8 cellular contexts compared by ENCODE assay signal in the genomic region with DNA sequence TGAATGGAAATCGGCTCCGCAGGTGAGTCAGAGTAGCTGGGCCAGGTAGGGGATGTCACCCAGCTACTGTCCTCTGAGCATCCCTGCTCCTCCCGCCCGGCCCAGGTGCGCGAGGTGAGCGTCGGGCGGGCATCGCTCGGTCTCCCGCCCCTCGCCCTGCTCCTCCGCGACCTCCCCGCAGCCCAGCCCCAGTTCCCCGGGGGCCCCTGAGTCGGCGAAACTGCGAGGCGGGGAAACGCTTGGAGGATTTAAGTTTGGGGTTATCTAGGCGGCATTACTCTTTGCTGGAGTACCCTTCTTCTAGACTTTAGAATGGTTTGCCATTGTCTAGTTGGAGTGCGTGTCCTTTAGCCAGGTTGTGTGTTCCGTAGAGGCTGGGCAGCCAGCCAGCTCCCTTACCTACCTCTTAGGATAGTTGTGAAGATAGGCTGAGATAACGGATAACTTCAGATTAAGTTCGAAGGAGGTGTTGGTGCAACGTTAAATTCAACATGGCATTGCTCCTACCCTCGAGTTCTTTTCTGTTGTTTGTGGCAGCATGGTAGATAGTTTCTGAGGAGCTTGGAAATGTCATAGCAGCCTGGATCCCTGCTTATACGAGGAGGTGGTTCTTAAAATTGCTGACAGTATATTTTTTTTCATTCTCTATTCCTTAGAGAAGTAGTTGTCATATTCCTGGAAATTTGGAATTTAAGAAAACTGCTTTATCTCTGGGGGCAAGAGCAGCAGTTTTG. TPM values are rescaled to one million over a fixed set of nuclear protein-coding genes. Genes with fewer than 3 reads are reported as not detected.
DNase-seq lines count a peak whose midpoint lies in the region; ATAC-seq and TF ChIP-seq lines count a peak whose summit lies in the region.

No MANE protein-coding gene starts in this region.

- in situ Hi-C loops in KBM-7 (cut with MboI; ENCODE audit: low pct_unique_long_range_greater_than_20kb, low sequenced_read_pairs) = no loop called here

- TF ChIP-seq CTCF in Caco-2 (IDR thresholded peaks at IDR 0.05; ENCODE audit: insufficient read depth in 1 of 2, low read depth in 1 of 2, low read length in 1 of 2, severe bottlenecking in 1 of 2, unreplicated experiment in 1 of 2) (no peak), GM20000 (IDR thresholded peaks at IDR 0.05; ENCODE audit: extremely low read depth, missing control alignments) (no peak), retinal pigment epithelial cell (conservative IDR thresholded peaks at IDR 0.05; ENCODE audit: low read depth, low read length) (no peak)

- peaks cover 9% of the 10 kb centered on the region for H3K4me1 Mint-ChIP-seq in Caco-2 (ENCODE audit: low read depth, unreplicated experiment)
- peaks cover 15% of the 10 kb centered on the region for H3K4me1 Mint-ChIP-seq in activated T-helper 17 cell treated with anti-CD3 and anti-CD28 coated beads, Interleukin-2, amount 50 U/mL, for 72 hours

- CTCF ChIA-PET in Caco-2 (lab: Charles Lee) = no interaction called here

- H3K4me3 ChIP-seq in Caco-2 (ENCODE audit: low read depth, low read length) (peak overlapping the region; percentile 79), retinal pigment epithelial cell (ENCODE audit: low read length) (peak overlapping the region; percentile 75)

- POLR2A ChIA-PET in Caco-2 (lab: Charles Lee) = interaction anchor here (0.8 kb wide), 1 partner anchor 62 kb away, joined by 3 read pairs; no protein-coding TSS in a partner anchor

- no peaks in the 10 kb centered on the region for H3K9me3 ChIP-seq in Caco-2

- H3K4me3 Mint-ChIP-seq in Caco-2 (ENCODE audit: unreplicated experiment) = peak overlapping the region; percentile 86
- H3K4me3 Mint-ChIP-seq in activated T-helper 17 cell treated with anti-CD3 and anti-CD28 coated beads, Interleukin-2, amount 50 U/mL, for 72 hours = peak overlapping the region; percentile 89

- H3K27me3 ChIP-seq in Caco-2 (replicated peaks; ENCODE audit: control insufficient read depth, insufficient read depth, low read length) = no peaks in the 10 kb centered on the region

- H3K27ac Mint-ChIP-seq in Caco-2 (ENCODE audit: unreplicated experiment) = peak overlapping the region; percentile 90
- peak overlapping the region; percentile 78 for H3K27ac Mint-ChIP-seq in activated T-helper 17 cell treated with anti-CD3 and anti-CD28 coated beads, Interleukin-2, amount 50 U/mL, for 72 hours

- no peak for DNase-seq in Caco-2
- peak; percentile 18 for DNase-seq in GM20000 (ENCODE audit: low spot score)
- peak; percentile 39 for DNase-seq in KBM-7
- DNase-seq in left cardiac atrium = peak; percentile 46
- no peak for DNase-seq in retinal pigment epithelial cell (ENCODE audit: low read depth)
- no peak for DNase-seq in NCI-H146 treated with DMSO at 0.1 percent for 48 hours (lab: John Stamatoyannopoulos, UW; ENCODE audit: unreplicated experiment)
- DNase-seq in NCI-H1436 (lab: John Stamatoyannopoulos, UW) = no peak

- intact Hi-C loops in Caco-2 (cut with micrococcal nuclease; ENCODE audit: unreplicated experiment) = no loop called here
- intact Hi-C loops in left cardiac atrium (cut with DNase I) = no loop called here

- H3K4me1 ChIP-seq in Caco-2 = peaks cover 6% of the 10 kb centered on the region; the same call in 1 of the 2 replicates

- H3K36me3 ChIP-seq in Caco-2 (ENCODE audit: control insufficient read depth, insufficient read depth, low read length) = no peaks in the 10 kb centered on the region

- H3K9me3 Mint-ChIP-seq in Caco-2 (ENCODE audit: unreplicated experiment) = no peaks in the 10 kb centered on the region
- H3K9me3 Mint-ChIP-seq in activated T-helper 17 cell treated with anti-CD3 and anti-CD28 coated beads, Interleukin-2, amount 50 U/mL, for 72 hours = no peaks in the 10 kb centered on the region

- BruUV-seq in Caco-2 (replicated peaks; lab: Mats Ljungman, UMichigan) = no TSS peak

- H3K36me3 Mint-ChIP-seq in Caco-2 (ENCODE audit: insufficient read depth, unreplicated experiment) = peaks cover 14% of the 10 kb centered on the region
- no peaks in the 10 kb centered on the region for H3K36me3 Mint-ChIP-seq in activated T-helper 17 cell treated with anti-CD3 and anti-CD28 coated beads, Interleukin-2, amount 50 U/mL, for 72 hours (ENCODE audit: low read depth)

- H3K27me3 Mint-ChIP-seq in Caco-2 (ENCODE audit: insufficient read depth, unreplicated experiment) = no peaks in the 10 kb centered on the region
- no peaks in the 10 kb centered on the region for H3K27me3 Mint-ChIP-seq in activated T-helper 17 cell treated with anti-CD3 and anti-CD28 coated beads, Interleukin-2, amount 50 U/mL, for 72 hours

- ATAC-seq in activated T-helper 17 cell treated with anti-CD3 and anti-CD28 coated beads, Interleukin-2, amount 50 U/mL, for 72 hours (replicated peaks) = peak; percentile 48
- peak in 1 of 2 donors; percentile 26 for ATAC-seq in left cardiac atrium

RNA-seq across cellular contexts. Expression of gene AGO3, which starts 0.7 kb away (rescaled TPM):
- 18.1 and 19.7 TPM in 2 replicates for total RNA-seq in Caco-2 (2022)
- 10 to 100 TPM; 32.1 to 36.8 TPM for total RNA-seq in activated T-helper 17 cell treated with anti-CD3 and anti-CD28 coated beads, Interleukin-2, amount 50 U/mL, for 72 hours
- total RNA-seq in left cardiac atrium = 10 to 100 TPM; 16.1 to 23.1 TPM

RNA-seq across cellular contexts. Expression of gene AGO1, which starts 48.6 kb away (rescaled TPM):
- total RNA-seq in Caco-2 (2022) = 28.9 and 29.8 TPM in 2 replicates
- total RNA-seq in activated T-helper 17 cell treated with anti-CD3 and anti-CD28 coated beads, Interleukin-2, amount 50 U/mL, for 72 hours = 10 to 100 TPM; 29.5 to 34.9 TPM
- total RNA-seq in left cardiac atrium = 10 to 100 TPM; 23.7 to 24.6 TPM

Comparison
In these comparisons a context has a peak if more than half of its experiments do, and no peak if none do; other contexts are left out.
1. DNase-seq: peak in GM20000 (single experiment), KBM-7 (single experiment) and left cardiac atrium (single experiment); none in Caco-2 (0 of 2), retinal pigment epithelial cell (single experiment), NCI-H146 treated with DMSO at 0.1 percent for 48 hours (single experiment) and NCI-H1436 (single experiment).